9 cellular contexts compared by ENCODE assay signal in the genomic region with DNA sequence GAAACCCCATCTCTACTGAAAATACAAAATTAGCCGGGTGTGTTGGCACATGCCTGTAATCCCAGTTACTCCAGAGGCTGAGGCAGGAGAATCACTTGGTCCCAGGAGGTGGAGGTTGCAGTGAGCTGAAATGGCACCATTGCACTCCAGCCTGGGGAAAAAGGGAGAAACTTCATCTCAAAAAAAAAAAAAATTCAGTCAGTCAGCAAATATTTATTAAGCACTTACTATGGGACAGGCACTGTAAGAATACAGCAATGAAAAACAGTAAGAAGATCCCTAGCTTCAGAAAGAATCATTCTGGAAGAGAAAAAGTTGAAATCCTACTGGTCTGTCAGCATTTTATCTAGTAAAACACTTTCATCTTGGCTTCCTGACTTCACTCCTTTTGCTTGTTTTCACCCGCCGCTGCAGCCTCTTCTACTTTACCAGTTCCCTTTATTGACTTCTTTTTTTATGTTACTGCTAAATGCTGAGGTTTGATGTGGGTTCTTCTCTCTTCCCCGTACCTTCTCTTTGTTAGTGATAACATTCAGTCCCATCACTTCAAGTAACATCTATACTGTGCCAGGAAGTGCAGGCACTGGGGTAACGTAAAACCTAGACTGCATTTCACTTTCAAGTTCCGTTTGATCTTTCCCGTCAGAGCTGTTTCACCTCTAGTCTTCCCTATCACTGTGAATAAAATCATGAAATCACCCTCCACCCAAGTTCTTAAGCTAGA. TPM values are rescaled to one million over a fixed set of nuclear protein-coding genes. Genes with fewer than 3 reads are reported as not detected.
DNase-seq lines count a peak whose midpoint lies in the region; ATAC-seq and TF ChIP-seq lines count a peak whose summit lies in the region.
"Had no signal": no experiment of that assay in that cellular context is flagged by ENCODE, and none has a peak within 500 bp of the region (broad histone marks: within the 10 kb centered on the region; RNA-seq: fewer than 3 reads in every experiment).

No MANE protein-coding gene starts in this region.

- ATAC-seq in HG03045 (IDR thresholded peaks at IDR 0.05; ENCODE audit: unreplicated experiment) (peak; percentile 90), body of pancreas (no peak)
- peak; percentile 98 for ATAC-seq in naive thymus-derived CD4-positive, alpha-beta T cell

- TF ChIP-seq POLR2A in GM19193 (IDR thresholded peaks at IDR 0.05; ENCODE audit: extremely low read depth, insufficient read depth, insufficient read length) (peak; percentile 43), suprapubic skin (IDR thresholded peaks at IDR 0.05) (no peak), body of pancreas (IDR thresholded peaks at IDR 0.05) (no peak)

- TF ChIP-seq EP300 in suprapubic skin (IDR thresholded peaks at IDR 0.05) = no peak

- H3K36me3 ChIP-seq in naive thymus-derived CD4-positive, alpha-beta T cell (ENCODE audit: control insufficient read depth in 2 of 3, insufficient read depth in 3 of 3, low read length in 3 of 3) = no peaks in the 10 kb centered on the region
- no peaks in the 10 kb centered on the region for H3K36me3 ChIP-seq in suprapubic skin
- no peaks in the 10 kb centered on the region for H3K36me3 ChIP-seq in body of pancreas (replicated peaks in 1 of 2; ENCODE audit: insufficient read depth in 1 of 2, low read depth in 2 of 2)
- no peaks in the 10 kb centered on the region for H3K36me3 ChIP-seq in tibial artery
- H3K36me3 ChIP-seq: thoracic aorta had no signal

- peaks cover 0 to 2% (median 0%) of the 10 kb centered on the region in 11 donors for H3K9me3 Mint-ChIP-seq in naive thymus-derived CD4-positive, alpha-beta T cell
- H3K9me3 Mint-ChIP-seq in type B pancreatic cell = no peaks in the 10 kb centered on the region

- no peaks in the 10 kb centered on the region for H3K27me3 Mint-ChIP-seq in naive thymus-derived CD4-positive, alpha-beta T cell
- peaks cover 7% of the 10 kb centered on the region for H3K27me3 Mint-ChIP-seq in type B pancreatic cell

- peaks cover 19 to 50% (median 30%) of the 10 kb centered on the region in 7 donors for H3K4me1 Mint-ChIP-seq in naive thymus-derived CD4-positive, alpha-beta T cell
- no peaks in the 10 kb centered on the region for H3K4me1 Mint-ChIP-seq in type B pancreatic cell (ENCODE audit: unreplicated experiment)

- H3K27ac ChIP-seq in naive thymus-derived CD4-positive, alpha-beta T cell (ENCODE audit: low read depth, low read length) = peak overlapping the region; percentile 58
- H3K27ac ChIP-seq in suprapubic skin (no peak overlapping the region), body of pancreas (no peak overlapping the region), tibial artery (no peak overlapping the region)
- H3K27ac ChIP-seq: thoracic aorta had no signal

- H3K9me3 ChIP-seq in naive thymus-derived CD4-positive, alpha-beta T cell (ENCODE audit: control insufficient read depth in 2 of 3, low read length in 3 of 3) = no peaks in the 10 kb centered on the region
- no peaks in the 10 kb centered on the region for H3K9me3 ChIP-seq in suprapubic skin
- no peaks in the 10 kb centered on the region for H3K9me3 ChIP-seq in body of pancreas
- H3K9me3 ChIP-seq in tibial artery = no peaks in the 10 kb centered on the region
- H3K9me3 ChIP-seq: thoracic aorta had no signal

- no peak for TF ChIP-seq CTCF in suprapubic skin (IDR thresholded peaks at IDR 0.05)
- no peak for TF ChIP-seq CTCF in body of pancreas (IDR thresholded peaks at IDR 0.05)
- TF ChIP-seq CTCF in tibial artery (IDR thresholded peaks at IDR 0.05) = no peak
- no peak for TF ChIP-seq CTCF in type B pancreatic cell (conservative IDR thresholded peaks at IDR 0.05)

- H3K27me3 ChIP-seq in naive thymus-derived CD4-positive, alpha-beta T cell (ENCODE audit: control insufficient read depth in 2 of 2, insufficient read depth in 2 of 2, low read length in 2 of 2) = no peaks in the 10 kb centered on the region
- H3K27me3 ChIP-seq in suprapubic skin (no peaks in the 10 kb centered on the region), body of pancreas (no peaks in the 10 kb centered on the region), tibial artery (no peaks in the 10 kb centered on the region)

- H3K4me1 ChIP-seq in naive thymus-derived CD4-positive, alpha-beta T cell (ENCODE audit: control insufficient read depth in 2 of 2, insufficient read depth in 2 of 2, low read length in 2 of 2) = peaks cover 11 to 18% of the 10 kb centered on the region in 2 donors
- no peaks in the 10 kb centered on the region for H3K4me1 ChIP-seq in suprapubic skin
- no peaks in the 10 kb centered on the region for H3K4me1 ChIP-seq in body of pancreas
- H3K4me1 ChIP-seq in tibial artery = no peaks in the 10 kb centered on the region

- no peak overlapping the region for H3K4me3 ChIP-seq in naive thymus-derived CD4-positive, alpha-beta T cell (ENCODE audit: low read length)
- H3K4me3 ChIP-seq in suprapubic skin (no peak overlapping the region), body of pancreas (no peak overlapping the region), tibial artery (no peak overlapping the region)
- H3K4me3 ChIP-seq: thoracic aorta had no signal

- no peaks in the 10 kb centered on the region for H3K36me3 Mint-ChIP-seq in naive thymus-derived CD4-positive, alpha-beta T cell
- H3K36me3 Mint-ChIP-seq in type B pancreatic cell = no peaks in the 10 kb centered on the region

- DNase-seq in T-helper 9 cell (peak; percentile 6), suprapubic skin (ENCODE audit: low spot score in 2 of 2) (no peak), body of pancreas (no peak), tibial artery (no peak), type B pancreatic cell (ENCODE audit: extremely low spot score, unreplicated experiment) (no peak)
- peak in 8 of 9 donors; percentile 25 to 93 (median 87) for DNase-seq in naive thymus-derived CD4-positive, alpha-beta T cell

- peak overlapping the region; percentile 29 to 82 (median 60) for H3K4me3 Mint-ChIP-seq in naive thymus-derived CD4-positive, alpha-beta T cell
- no peak overlapping the region for H3K4me3 Mint-ChIP-seq in type B pancreatic cell

- CTCF ChIA-PET in naive thymus-derived CD4-positive, alpha-beta T cell (lab: Charles Lee) = interaction anchor here (0.6 to 2.2 kb wide), 3 partner anchors 11 to 94 kb away, joined by 3 to 7 read pairs (median 4); a partner anchor contains a TSS

- intact Hi-C loops in naive thymus-derived CD4-positive, alpha-beta T cell (cut with micrococcal nuclease) = loop anchor here (1.0 to 5.0 kb wide), 5 partner anchors 11 to 125 kb away; a partner anchor contains a TSS
- intact Hi-C loops in body of pancreas (cut with DNase I) (no loop called here), tibial artery (cut with DNase I; ENCODE audit: low total_unique reads) (no loop called here)

- 47% methylated on average over 7 of the region's 7 CpGs for WGBS in suprapubic skin
- WGBS in body of pancreas, 2 donors = 66 to 69% methylated on average over 7 of the region's 7 CpGs

- POLR2A ChIA-PET in naive thymus-derived CD4-positive, alpha-beta T cell (lab: Charles Lee) = interaction anchor here (0.7 to 3.0 kb wide), 6 partner anchors 8 to 512 kb away, joined by 3 to 25 read pairs (median 4); a partner anchor contains a TSS

- H3K27ac Mint-ChIP-seq in naive thymus-derived CD4-positive, alpha-beta T cell = peak overlapping the region; percentile 80 to 98 (median 91)
- H3K27ac Mint-ChIP-seq in type B pancreatic cell = no peak overlapping the region

RNA-seq across cellular contexts. Expression of a gene that starts 10.8 kb away (rescaled TPM):
- total RNA-seq in naive thymus-derived CD4-positive, alpha-beta T cell = 10 to 100 TPM; 12.0 to 15.7 (median 12.6) TPM
- 10 to 100 TPM in 1 of 2 donors, 1 to 10 TPM in 1; 7.3 to 14.5 TPM for polyA plus RNA-seq in naive thymus-derived CD4-positive, alpha-beta T cell
- total RNA-seq in suprapubic skin (10 to 100 TPM; 21.9 to 28.4 (median 23.4) TPM), body of pancreas (10 to 100 TPM in 1 of 2 donors, 1 to 10 TPM in 1; 4.2 to 12.2 TPM), type B pancreatic cell (ENCODE audit: low replicate concordance) (4.6 and 5.1 TPM in 2 replicates)

Comparison
In these comparisons a context has a peak if more than half of its experiments do, and no peak if none do; other contexts are left out.
1. DNase-seq: peak in T-helper 9 cell (single experiment) and naive thymus-derived CD4-positive, alpha-beta T cell (8 of 9); none in suprapubic skin (0 of 2), body of pancreas (0 of 4), tibial artery (0 of 2) and type B pancreatic cell (single experiment).
2. intact Hi-C loops: an anchor here in naive thymus-derived CD4-positive, alpha-beta T cell (1.0 to 5.0 kb wide); none called in body of pancreas and tibial artery.